In genomic region chr17:38606646-38607611, GRCh38 we compare ENCODE assay signal across 8 cellular contexts. TPM values are rescaled to one million over a fixed set of nuclear protein-coding genes. Genes with fewer than 3 reads are reported as not detected.
DNase-seq lines count a peak whose midpoint lies in the region; TF ChIP-seq lines count a peak whose summit lies in the region.

No MANE protein-coding gene starts in this region.

- H3K27ac Mint-ChIP-seq in progenitor cell of endocrine pancreas = peak overlapping the region; percentile 45

- no peaks in the 10 kb centered on the region for H3K36me3 Mint-ChIP-seq in progenitor cell of endocrine pancreas (ENCODE audit: insufficient read depth)

- H3K9me3 ChIP-seq in cardiac muscle cell (ENCODE audit: low read depth) = no peaks in the 10 kb centered on the region

- peaks cover 6% of the 10 kb centered on the region for H3K4me1 Mint-ChIP-seq in progenitor cell of endocrine pancreas (ENCODE audit: low read depth)

- DNase-seq in GM12864 (ENCODE audit: low read depth) (no peak), RPMI8226 (peak; percentile 38), cardiac muscle cell (ENCODE audit: low read depth in 1 of 2, low spot score in 1 of 2) (no peak), progenitor cell of endocrine pancreas (ENCODE audit: low spot score, unreplicated experiment) (no peak), NCI-H1048 (lab: John Stamatoyannopoulos, UW) (no peak), HuH-7.5 (ENCODE audit: low spot score) (no peak), NCI-H510A (lab: John Stamatoyannopoulos, UW) (no peak), NOMO-1 treated with DMSO at 0.1 percent for 48 hours (lab: John Stamatoyannopoulos, UW; ENCODE audit: unreplicated experiment) (no peak)

- no peak overlapping the region for H3K27ac ChIP-seq in cardiac muscle cell

- H3K9me3 Mint-ChIP-seq in progenitor cell of endocrine pancreas (ENCODE audit: low read depth) = no peaks in the 10 kb centered on the region

- peaks cover 6% of the 10 kb centered on the region for H3K4me1 ChIP-seq in cardiac muscle cell (ENCODE audit: low read depth)

- H3K27me3 ChIP-seq in cardiac muscle cell = peaks cover 69% of the 10 kb centered on the region

- peak overlapping the region; percentile 72 for H3K4me3 Mint-ChIP-seq in progenitor cell of endocrine pancreas (ENCODE audit: low read depth)

- TF ChIP-seq CTCF in GM12864 (IDR thresholded peaks at IDR 0.05; ENCODE audit: low read depth, low read length, missing control alignments) (no peak), cardiac muscle cell (IDR thresholded peaks at IDR 0.05; ENCODE audit: low read depth, low read length) (no peak), progenitor cell of endocrine pancreas (IDR thresholded peaks at IDR 0.05; ENCODE audit: unreplicated experiment) (no peak)

- peak overlapping the region; percentile 72 for H3K4me3 ChIP-seq in GM12864 (ENCODE audit: low read depth, low read length)
- H3K4me3 ChIP-seq in cardiac muscle cell = peak overlapping the region; percentile 53

- peaks cover 46% of the 10 kb centered on the region for H3K27me3 Mint-ChIP-seq in progenitor cell of endocrine pancreas

- no peaks in the 10 kb centered on the region for H3K36me3 ChIP-seq in cardiac muscle cell

RNA-seq across cellular contexts. Expression of gene SRCIN1, which starts 1.2 kb away (rescaled TPM):
- total RNA-seq in cardiac muscle cell (5.2 and 10.8 TPM in 2 replicates), progenitor cell of endocrine pancreas (13.8 and 16.7 TPM in 2 replicates)
- 2.3 and 4.6 TPM in 2 replicates for polyA plus RNA-seq in cardiac muscle cell
